9 cellular contexts compared by ENCODE assay signal in the genomic region with DNA sequence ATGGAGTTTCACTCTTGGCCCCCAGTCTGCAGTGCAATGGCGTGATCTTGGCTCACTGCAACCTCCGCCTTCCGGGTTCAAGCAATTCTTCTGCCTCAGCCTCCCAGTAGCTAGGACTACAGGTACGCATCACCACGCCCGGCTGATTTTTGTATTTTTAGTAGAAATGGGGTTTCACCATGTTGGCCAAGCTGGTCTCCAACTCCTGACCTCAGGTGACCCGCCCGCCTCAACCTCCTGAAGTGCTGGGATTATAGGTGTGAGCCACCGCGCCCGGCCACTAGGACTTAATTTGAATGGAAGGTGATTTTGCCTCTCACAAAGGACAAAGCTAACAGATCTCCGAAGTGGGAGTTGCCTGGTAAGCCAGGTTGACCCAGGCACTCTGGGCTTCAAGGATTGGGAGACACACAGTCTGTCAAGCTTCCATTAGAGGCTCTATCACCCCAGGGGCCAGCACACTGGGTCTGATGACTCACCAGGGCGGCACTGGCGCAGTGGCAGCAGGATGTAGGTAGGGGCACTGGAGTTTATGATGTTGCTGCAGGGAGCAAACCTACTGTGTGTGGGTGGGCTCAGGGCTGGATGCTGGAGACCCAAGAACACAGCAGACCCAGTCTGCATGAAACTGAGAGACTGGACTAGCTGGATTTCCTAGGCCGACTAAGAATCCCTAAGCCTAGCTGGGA. TPM values are rescaled to one million over a fixed set of nuclear protein-coding genes. Genes with fewer than 3 reads are reported as not detected.
A peak's percentile ranks its signal among the peaks of the same experiment; 100 is the strongest.
DNase-seq lines count a peak whose midpoint lies in the region; ATAC-seq and TF ChIP-seq lines count a peak whose summit lies in the region.
"Had no signal": no experiment of that assay in that cellular context is flagged by ENCODE, and none has a peak within 500 bp of the region (broad histone marks: within the 10 kb centered on the region; RNA-seq: fewer than 3 reads in every experiment).

No MANE protein-coding gene starts in this region.

- no peak overlapping the region for H3K9ac ChIP-seq in Karpas-422 (ENCODE audit: low read length)
- H3K9ac ChIP-seq in colonic mucosa (ENCODE audit: low read depth in 2 of 2, low read length in 2 of 2), result no peak overlapping the region

- no peak for ATAC-seq in psoas muscle
- ATAC-seq in GM18873 (IDR thresholded peaks at IDR 0.05; ENCODE audit: low FRiP score, unreplicated experiment), result no peak
- no peak for ATAC-seq in HG03342 (IDR thresholded peaks at IDR 0.05; ENCODE audit: unreplicated experiment)
- no peak for ATAC-seq in HG03159 (IDR thresholded peaks at IDR 0.05; ENCODE audit: unreplicated experiment)

- CTCF ChIA-PET in HEK293T (lab: Yijun Ruan, JAX), result no interaction called here

- H3K27ac ChIP-seq in Karpas-422 (ENCODE audit: low read length), result no peak overlapping the region
- H3K27ac ChIP-seq in colonic mucosa, result peak overlapping the region; percentile 68
- H3K27ac ChIP-seq in psoas muscle, result no peak overlapping the region

- no peaks in the 10 kb centered on the region for H4K20me1 ChIP-seq in Karpas-422 (ENCODE audit: insufficient read depth, low read depth, low read length)

- H3K36me3 ChIP-seq in Karpas-422 (ENCODE audit: insufficient read depth, low read length), result no peaks in the 10 kb centered on the region
- no peaks in the 10 kb centered on the region for H3K36me3 ChIP-seq in colonic mucosa
- no peaks in the 10 kb centered on the region for H3K36me3 ChIP-seq in psoas muscle (ENCODE audit: insufficient read depth in 1 of 2, low read depth in 1 of 2)

- DNase-seq in EH (ENCODE audit: low read depth), result peak; percentile 43
- peak; percentile 39 for DNase-seq in Karpas-422
- no peak for DNase-seq in colonic mucosa
- DNase-seq in psoas muscle, result no peak
- DNase-seq in HEK293T (ENCODE audit: extremely low spot score), result no peak
- DNase-seq: activated naive CD8-positive, alpha-beta T cell treated with anti-CD3 and anti-CD28 coated beads, Interleukin-2, amount 10 ng/mL, durations not matched to agents 7 days and 5 days had no signal

- no peaks in the 10 kb centered on the region for H3K27me3 ChIP-seq in Karpas-422 (ENCODE audit: low read length)
- H3K27me3 ChIP-seq in colonic mucosa, result no peaks in the 10 kb centered on the region
- H3K27me3 ChIP-seq in psoas muscle (ENCODE audit: insufficient read depth in 3 of 3, low read length in 2 of 3), result no peaks in the 10 kb centered on the region

- H3K9me3 ChIP-seq in Karpas-422 (ENCODE audit: low read length), result no peaks in the 10 kb centered on the region
- H3K9me3 ChIP-seq in colonic mucosa, result no peaks in the 10 kb centered on the region
- no peaks in the 10 kb centered on the region for H3K9me3 ChIP-seq in psoas muscle

- H3K4me1 ChIP-seq in Karpas-422 (ENCODE audit: low read length), result peaks cover 12% of the 10 kb centered on the region
- peaks cover 15% of the 10 kb centered on the region for H3K4me1 ChIP-seq in colonic mucosa
- H3K4me1 ChIP-seq in psoas muscle, result no peaks in the 10 kb centered on the region

- no peak overlapping the region for H2AFZ ChIP-seq in Karpas-422 (ENCODE audit: low read length)

- no peak overlapping the region for H3K4me2 ChIP-seq in Karpas-422 (ENCODE audit: low read depth, low read length, poor library complexity, severe bottlenecking)

- H3K9me2 ChIP-seq in Karpas-422 (replicated peaks; ENCODE audit: insufficient read depth, low read length), result no peaks in the 10 kb centered on the region

- H3K4me3 ChIP-seq in Karpas-422 (ENCODE audit: low read length) (no peak overlapping the region), colonic mucosa (no peak overlapping the region), psoas muscle (peak overlapping the region; percentile 45)

- H3K79me2 ChIP-seq in Karpas-422 (ENCODE audit: low read length), result no peaks in the 10 kb centered on the region

- POLR2A ChIA-PET in HEK293T (lab: Yijun Ruan, JAX), result interaction anchor here (0.6 to 1.5 kb wide), 2 partner anchors 10 to 99 kb away, joined by 3 read pairs; no protein-coding TSS in a partner anchor

- intact Hi-C loops in colonic mucosa (cut with DNase I), result no loop called here
- intact Hi-C loops in psoas muscle (cut with DNase I), result loop anchor here in 1 of 2 donors (10.0 kb wide), 1 partner anchor 266 kb away; no protein-coding TSS in a partner anchor

- TF ChIP-seq CTCF in colonic mucosa (IDR thresholded peaks at IDR 0.05), result no peak
- no peak for TF ChIP-seq CTCF in psoas muscle (IDR thresholded peaks at IDR 0.05)

- WGBS in psoas muscle, 3 donors, result 89 to 93% (median 93%) methylated on average over 15 of the region's 15 CpGs

TF ChIP-seq in HEK293T, 16 proteins besides CTCF, POLR2A, EP300 and RAD21:
- TF ChIP-seq NFRKB (IDR thresholded peaks at IDR 0.05) (no peak), CTBP1 (IDR thresholded peaks at IDR 0.05; ENCODE audit: borderline replicate concordance) (no peak), ARNT (IDR thresholded peaks at IDR 0.05) (no peak), ZNF384 (IDR thresholded peaks at IDR 0.05) (no peak), FOXA1 (IDR thresholded peaks at IDR 0.05) (no peak), SP1 (IDR thresholded peaks at IDR 0.05) (no peak), TARDBP (IDR thresholded peaks at IDR 0.05) (no peak), BHLHE40 (IDR thresholded peaks at IDR 0.05; ENCODE audit: borderline replicate concordance) (no peak), HDGF (IDR thresholded peaks at IDR 0.05; ENCODE audit: borderline replicate concordance) (no peak), ELF4 (IDR thresholded peaks at IDR 0.05) (no peak), FOXK2 (IDR thresholded peaks at IDR 0.05) (no peak), LEF1 (IDR thresholded peaks at IDR 0.05; ENCODE audit: borderline replicate concordance) (no peak), SUZ12 (IDR thresholded peaks at IDR 0.05) (no peak), PKNOX1 (IDR thresholded peaks at IDR 0.05) (no peak), L3MBTL2 (conservative IDR thresholded peaks at IDR 0.05) (no peak), FOXM1 (IDR thresholded peaks at IDR 0.05; ENCODE audit: borderline replicate concordance) (no peak)

RNA-seq across cellular contexts. Expression of gene KCTD14, which starts 17.8 kb away (rescaled TPM):
- 1.0 TPM in 1 of 2 replicates, not detected in the other for total RNA-seq in Karpas-422 (2014; rRNA removed; shearing (Covaris generic); ENCODE audit: low replicate concordance)
- total RNA-seq in colonic mucosa, result 10 to 100 TPM; 19.5 to 19.7 TPM
- total RNA-seq in psoas muscle, result under 1 TPM in 2 of 4 donors, not detected in 2; 0.18 to 0.32 TPM
- under 1 TPM; 0.12 to 0.27 (median 0.18) TPM for polyA plus RNA-seq in psoas muscle

RNA-seq across cellular contexts. Expression of gene THRSP, which starts 22.8 kb away (rescaled TPM):
- not detected in 2 replicates for total RNA-seq in Karpas-422 (2014; rRNA removed; shearing (Covaris generic); ENCODE audit: low replicate concordance)
- total RNA-seq in colonic mucosa, result under 1 TPM in 1 of 2 donors, not detected in 1; 0.61 TPM
- total RNA-seq in psoas muscle, result 1 to 10 TPM in 2 of 4 donors, under 1 TPM in 2; 0.24 to 5.6 (median 1.6) TPM
- 1 to 10 TPM in 2 of 3 donors, under 1 TPM in 1; 0.61 to 7.2 (median 2.2) TPM for polyA plus RNA-seq in psoas muscle
- total RNA-seq: activated naive CD8-positive, alpha-beta T cell treated with anti-CD3 and anti-CD28 coated beads, Interleukin-2, amount 10 ng/mL, durations not matched to agents 7 days and 5 days had no signal

RNA-seq across cellular contexts. Expression of gene NDUFC2, which starts 38.8 kb away (rescaled TPM):
- 51.9 and 94.7 TPM in 2 replicates for total RNA-seq in Karpas-422 (2014; rRNA removed; shearing (Covaris generic); ENCODE audit: low replicate concordance)
- total RNA-seq in colonic mucosa (100 to 1,000 TPM; 226 to 288 TPM), psoas muscle (100 to 1,000 TPM; 223 to 309 (median 252) TPM)
- polyA plus RNA-seq in psoas muscle, result 100 to 1,000 TPM; 224 to 350 (median 264) TPM

RNA-seq across cellular contexts. Expression of gene INTS4, which starts 46.4 kb away (rescaled TPM):
- 42.7 and 51.2 TPM in 2 replicates for total RNA-seq in Karpas-422 (2014; rRNA removed; shearing (Covaris generic); ENCODE audit: low replicate concordance)
- total RNA-seq in colonic mucosa (10 to 100 TPM; 21.5 to 28.0 TPM), psoas muscle (10 to 100 TPM; 12.1 to 18.6 (median 14.6) TPM)
- 10 to 100 TPM; 10.1 to 15.1 (median 12.6) TPM for polyA plus RNA-seq in psoas muscle

Comparison
In these comparisons a context has a peak if more than half of its experiments do, and no peak if none do; other contexts are left out.
1. DNase-seq: peak in EH (single experiment) and Karpas-422 (single experiment); none in colonic mucosa (single experiment), psoas muscle (0 of 2) and HEK293T (single experiment).
2. RNA of gene KCTD14, which starts 17.8 kb away (total RNA-seq): 19.5 to 19.7 TPM in colonic mucosa; 0.18 to 0.32 TPM in psoas muscle and 1.0 TPM in Karpas-422; every median in the first group is over 10 times any median in the second.